32 cellular contexts compared by ENCODE assay signal in genomic region chr14:101291390-101291789, GRCh38.
"Had no signal": no experiment of that assay in that cellular context is flagged by ENCODE, and none has a peak within 500 bp of the region (broad histone marks: within the 10 kb centered on the region; RNA-seq: fewer than 3 reads in every experiment).

No MANE protein-coding gene starts in this region.

- H3K9me3 ChIP-seq: neutrophil, ovary, psoas muscle, suprapubic skin, testis, tibial artery, vagina had no signal

- H3K9ac ChIP-seq: parathyroid adenoma had no signal

- H3K27ac Mint-ChIP-seq: naive thymus-derived CD4-positive, alpha-beta T cell; natural killer cell; nephron; progenitor cell of endocrine pancreas; stimulated activated memory B cell treated with anti-CD40 and anti-IgM and Interleukin-4, amounts not matched to agents 10 μg/mL and 1 μg/mL and 100 μg/mL, for 72 hours had no signal

- H3K27me3 ChIP-seq: ovary, testis, upper lobe of left lung, vagina had no signal

- H2AFZ ChIP-seq: parathyroid adenoma had no signal

- H3K36me3 ChIP-seq: neutrophil, ovary, spleen, suprapubic skin, tibial artery, upper lobe of left lung, vagina had no signal

- H3K4me1 Mint-ChIP-seq: naive thymus-derived CD4-positive, alpha-beta T cell; natural killer cell; stimulated activated memory B cell treated with anti-CD40 and anti-IgM and Interleukin-4, amounts not matched to agents 10 μg/mL and 1 μg/mL and 100 μg/mL, for 72 hours; stimulated activated naive CD8-positive, alpha-beta T cell treated with anti-CD3 and anti-CD28 coated beads, Interleukin-15, amount 100 ng/mL, for 72 hours had no signal

- H3K4me3 ChIP-seq: ovary, psoas muscle, skin epidermis, smooth muscle cell, spleen, suprapubic skin, testis, tibial artery, upper lobe of left lung, vagina had no signal

- FAIRE-seq: urothelium cell line had no signal

- H3K4me3 Mint-ChIP-seq: naive thymus-derived CD4-positive, alpha-beta T cell; natural killer cell; nephron; neural crest cell; stimulated activated memory B cell treated with anti-CD40 and anti-IgM and Interleukin-4, amounts not matched to agents 10 μg/mL and 1 μg/mL and 100 μg/mL, for 72 hours; stimulated activated naive CD8-positive, alpha-beta T cell treated with anti-CD3 and anti-CD28 coated beads, Interleukin-15, amount 100 ng/mL, for 72 hours had no signal

- H3K4me1 ChIP-seq: parathyroid adenoma, psoas muscle, spleen, tibial artery, upper lobe of left lung had no signal

- H3K27me3 Mint-ChIP-seq: stimulated activated memory B cell treated with anti-CD40 and anti-IgM and Interleukin-4, amounts not matched to agents 10 μg/mL and 1 μg/mL and 100 μg/mL, for 72 hours had no signal

- H3K4me2 ChIP-seq: smooth muscle cell had no signal

- H3K36me3 Mint-ChIP-seq: stimulated activated memory B cell treated with anti-CD40 and anti-IgM and Interleukin-4, amounts not matched to agents 10 μg/mL and 1 μg/mL and 100 μg/mL, for 72 hours had no signal

- DNase-seq: naive thymus-derived CD4-positive, alpha-beta T cell; natural killer cell; nucleus accumbens; ovary; posterior cingulate gyrus; psoas muscle; right cardiac atrium; spleen; stimulated activated CD4-positive, alpha-beta T cell treated with anti-CD3 and anti-CD28 coated beads, Interleukin-12 subunit alpha, Interleukin-12 subunit beta, amount 100 ng/mL, for 4 hours; stimulated activated CD4-positive, alpha-beta T cell treated with anti-CD3 and anti-CD28 coated beads, Interleukin-1b, Interleukin-23, amount 100 ng/mL, for 48 hours; stimulated activated CD4-positive, alpha-beta T cell treated with anti-CD3 and anti-CD28 coated beads, Interleukin-4, amount 100 ng/mL, for 1 hour; stimulated activated CD4-positive, alpha-beta T cell treated with anti-CD3 and anti-CD28 coated beads, Interleukin-4, amount 100 ng/mL, for 4 hours; stimulated activated CD8-positive, alpha-beta memory T cell treated with anti-CD3 and anti-CD28 coated beads, Interleukin-4, amount 100 ng/mL, for 48 hours; stimulated activated naive CD4-positive, alpha-beta T cell; stimulated activated naive CD8-positive, alpha-beta T cell treated with anti-CD3 and anti-CD28 coated beads, Interleukin-15, amount 100 ng/mL, for 72 hours; stimulated activated naive CD8-positive, alpha-beta T cell treated with anti-CD3 and anti-CD28 coated beads, Interleukin-15, Interleukin-2, amounts not matched to agents 100 U/mL and 50 U/mL, for 24 hours; substantia nigra; testis; tibial artery; trophoblast cell; upper lobe of left lung had no signal

- H3K27ac ChIP-seq: neutrophil, ovary, parathyroid adenoma, psoas muscle, skin epidermis, spleen, suprapubic skin, testis, tibial artery, upper lobe of left lung, vagina had no signal

- H3K79me2 ChIP-seq: parathyroid adenoma had no signal
